1 cellular context compared by ENCODE assay signal in genomic region chr17:18260332-18261145, GRCh38.
A peak's percentile ranks its signal among the peaks of the same experiment; 100 is the strongest.
TF ChIP-seq lines count a peak whose summit lies in the region.

A gene with protein sequence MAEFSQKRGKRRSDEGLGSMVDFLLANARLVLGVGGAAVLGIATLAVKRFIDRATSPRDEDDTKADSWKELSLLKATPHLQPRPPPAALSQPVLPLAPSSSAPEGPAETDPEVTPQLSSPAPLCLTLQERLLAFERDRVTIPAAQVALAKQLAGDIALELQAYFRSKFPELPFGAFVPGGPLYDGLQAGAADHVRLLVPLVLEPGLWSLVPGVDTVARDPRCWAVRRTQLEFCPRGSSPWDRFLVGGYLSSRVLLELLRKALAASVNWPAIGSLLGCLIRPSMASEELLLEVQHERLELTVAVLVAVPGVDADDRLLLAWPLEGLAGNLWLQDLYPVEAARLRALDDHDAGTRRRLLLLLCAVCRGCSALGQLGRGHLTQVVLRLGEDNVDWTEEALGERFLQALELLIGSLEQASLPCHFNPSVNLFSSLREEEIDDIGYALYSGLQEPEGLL (plus strand): TSS chr17:18260662. CDS start chr17:18262721, 2,059 bp downstream.

TF ChIP-seq in WTC11, 78 proteins besides CTCF, POLR2A, EP300 and RAD21 (continued from another document):
- TF ChIP-seq ZSCAN18 (CRISPR knock-in tag; IDR thresholded peaks at IDR 0.05) = no peak
- TF ChIP-seq JAZF1 (CRISPR knock-in tag; IDR thresholded peaks at IDR 0.05) = no peak
- no peak for TF ChIP-seq ETV6 (CRISPR knock-in tag; IDR thresholded peaks at IDR 0.05)
- peak; percentile 11; the same call in 1 of the 2 replicates for TF ChIP-seq SMAD3 (CRISPR knock-in tag; IDR thresholded peaks at IDR 0.05; ENCODE audit: borderline replicate concordance)
- no peak for TF ChIP-seq NR1H2 (CRISPR knock-in tag; IDR thresholded peaks at IDR 0.05)
- no peak for TF ChIP-seq IRF2 (CRISPR knock-in tag; IDR thresholded peaks at IDR 0.05; ENCODE audit: borderline replicate concordance, low read depth)
- TF ChIP-seq, protein P1, sequence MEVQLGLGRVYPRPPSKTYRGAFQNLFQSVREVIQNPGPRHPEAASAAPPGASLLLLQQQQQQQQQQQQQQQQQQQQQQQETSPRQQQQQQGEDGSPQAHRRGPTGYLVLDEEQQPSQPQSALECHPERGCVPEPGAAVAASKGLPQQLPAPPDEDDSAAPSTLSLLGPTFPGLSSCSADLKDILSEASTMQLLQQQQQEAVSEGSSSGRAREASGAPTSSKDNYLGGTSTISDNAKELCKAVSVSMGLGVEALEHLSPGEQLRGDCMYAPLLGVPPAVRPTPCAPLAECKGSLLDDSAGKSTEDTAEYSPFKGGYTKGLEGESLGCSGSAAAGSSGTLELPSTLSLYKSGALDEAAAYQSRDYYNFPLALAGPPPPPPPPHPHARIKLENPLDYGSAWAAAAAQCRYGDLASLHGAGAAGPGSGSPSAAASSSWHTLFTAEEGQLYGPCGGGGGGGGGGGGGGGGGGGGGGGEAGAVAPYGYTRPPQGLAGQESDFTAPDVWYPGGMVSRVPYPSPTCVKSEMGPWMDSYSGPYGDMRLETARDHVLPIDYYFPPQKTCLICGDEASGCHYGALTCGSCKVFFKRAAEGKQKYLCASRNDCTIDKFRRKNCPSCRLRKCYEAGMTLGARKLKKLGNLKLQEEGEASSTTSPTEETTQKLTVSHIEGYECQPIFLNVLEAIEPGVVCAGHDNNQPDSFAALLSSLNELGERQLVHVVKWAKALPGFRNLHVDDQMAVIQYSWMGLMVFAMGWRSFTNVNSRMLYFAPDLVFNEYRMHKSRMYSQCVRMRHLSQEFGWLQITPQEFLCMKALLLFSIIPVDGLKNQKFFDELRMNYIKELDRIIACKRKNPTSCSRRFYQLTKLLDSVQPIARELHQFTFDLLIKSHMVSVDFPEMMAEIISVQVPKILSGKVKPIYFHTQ (CRISPR knock-in tag; IDR thresholded peaks at IDR 0.05) = no peak
- no peak for TF ChIP-seq ERG (CRISPR knock-in tag; IDR thresholded peaks at IDR 0.05)
- no peak for TF ChIP-seq ZNF425 (CRISPR knock-in tag; conservative IDR thresholded peaks at IDR 0.05)
- TF ChIP-seq, protein P2, sequence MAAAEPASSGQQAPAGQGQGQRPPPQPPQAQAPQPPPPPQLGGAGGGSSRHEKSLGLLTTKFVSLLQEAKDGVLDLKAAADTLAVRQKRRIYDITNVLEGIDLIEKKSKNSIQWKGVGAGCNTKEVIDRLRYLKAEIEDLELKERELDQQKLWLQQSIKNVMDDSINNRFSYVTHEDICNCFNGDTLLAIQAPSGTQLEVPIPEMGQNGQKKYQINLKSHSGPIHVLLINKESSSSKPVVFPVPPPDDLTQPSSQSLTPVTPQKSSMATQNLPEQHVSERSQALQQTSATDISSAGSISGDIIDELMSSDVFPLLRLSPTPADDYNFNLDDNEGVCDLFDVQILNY (CRISPR knock-in tag; IDR thresholded peaks at IDR 0.05) = peak; percentile 53; the same call in 1 of the 2 replicates
- TF ChIP-seq ZMAT4 (CRISPR knock-in tag; IDR thresholded peaks at IDR 0.05) = no peak
- no peak for TF ChIP-seq ZNF219 (CRISPR knock-in tag; IDR thresholded peaks at IDR 0.05; ENCODE audit: borderline replicate concordance)
- no peak for TF ChIP-seq GABPB1 (CRISPR knock-in tag; IDR thresholded peaks at IDR 0.05)
- TF ChIP-seq, protein P3, sequence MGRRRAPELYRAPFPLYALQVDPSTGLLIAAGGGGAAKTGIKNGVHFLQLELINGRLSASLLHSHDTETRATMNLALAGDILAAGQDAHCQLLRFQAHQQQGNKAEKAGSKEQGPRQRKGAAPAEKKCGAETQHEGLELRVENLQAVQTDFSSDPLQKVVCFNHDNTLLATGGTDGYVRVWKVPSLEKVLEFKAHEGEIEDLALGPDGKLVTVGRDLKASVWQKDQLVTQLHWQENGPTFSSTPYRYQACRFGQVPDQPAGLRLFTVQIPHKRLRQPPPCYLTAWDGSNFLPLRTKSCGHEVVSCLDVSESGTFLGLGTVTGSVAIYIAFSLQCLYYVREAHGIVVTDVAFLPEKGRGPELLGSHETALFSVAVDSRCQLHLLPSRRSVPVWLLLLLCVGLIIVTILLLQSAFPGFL (CRISPR knock-in tag; IDR thresholded peaks at IDR 0.05; ENCODE audit: borderline replicate concordance) = no peak
- TF ChIP-seq, protein P4, sequence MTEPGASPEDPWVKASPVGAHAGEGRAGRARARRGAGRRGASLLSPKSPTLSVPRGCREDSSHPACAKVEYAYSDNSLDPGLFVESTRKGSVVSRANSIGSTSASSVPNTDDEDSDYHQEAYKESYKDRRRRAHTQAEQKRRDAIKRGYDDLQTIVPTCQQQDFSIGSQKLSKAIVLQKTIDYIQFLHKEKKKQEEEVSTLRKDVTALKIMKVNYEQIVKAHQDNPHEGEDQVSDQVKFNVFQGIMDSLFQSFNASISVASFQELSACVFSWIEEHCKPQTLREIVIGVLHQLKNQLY (CRISPR knock-in tag; IDR thresholded peaks at IDR 0.05) = no peak
- no peak; the same call in none of the 2 replicates for TF ChIP-seq FOXK1 (CRISPR knock-in tag; IDR thresholded peaks at IDR 0.05)
TF ChIP-seq in WTC11: peak in this region for 15.
